ENCODE assay signal across 15 cellular contexts in genomic region chr4:144666539-144667175, GRCh38. TPM values are rescaled to one million over a fixed set of nuclear protein-coding genes. Genes with fewer than 3 reads are reported as not detected.
A peak's percentile ranks its signal among the peaks of the same experiment; 100 is the strongest.
DNase-seq lines count a peak whose midpoint lies in the region; ATAC-seq, FAIRE-seq and TF ChIP-seq lines count a peak whose summit lies in the region.
"Had no signal": no experiment of that assay in that cellular context is flagged by ENCODE, and none has a peak within 500 bp of the region (broad histone marks: within the 10 kb centered on the region; RNA-seq: fewer than 3 reads in every experiment).

No MANE protein-coding gene starts in this region.

- H3K9ac ChIP-seq in HCT116 (ENCODE audit: low read length) = no peak overlapping the region

- no peak overlapping the region for H3K27ac ChIP-seq in HCT116 (ENCODE audit: low read depth, low read length)
- no peak overlapping the region for H3K27ac ChIP-seq in tibial artery
- H3K27ac ChIP-seq: skin epidermis, testis had no signal

- peak overlapping the region; percentile 6; the same call in 1 of the 2 replicates for H3K4me2 ChIP-seq in HCT116 (ENCODE audit: low read length)

- H3K36me3 ChIP-seq in HCT116 (ENCODE audit: control insufficient read depth in 1 of 2, insufficient read depth in 2 of 2, low read length in 2 of 2) (no peaks in the 10 kb centered on the region), tibial artery (no peaks in the 10 kb centered on the region)

- no peak for FAIRE-seq in urothelium cell line (lab: Jason Lieb, UNC)

- H3K79me2 ChIP-seq in HCT116 (ENCODE audit: insufficient read depth, low read length) = no peaks in the 10 kb centered on the region

- H3K4me1 ChIP-seq in HCT116 (ENCODE audit: control insufficient read depth in 1 of 2, insufficient read depth in 2 of 2, low read length in 2 of 2) (peaks cover 0 to 10% of the 10 kb centered on the region in 2 experiments; a peak in 2 of 4 replicates), tibial artery (no peaks in the 10 kb centered on the region)
- H3K4me1 ChIP-seq: testis had no signal

- H3K9me2 ChIP-seq in HCT116 (ENCODE audit: insufficient read depth) = no peaks in the 10 kb centered on the region

- H3K27me3 ChIP-seq in HCT116 (ENCODE audit: insufficient read depth, low read length) (no peaks in the 10 kb centered on the region), tibial artery (no peaks in the 10 kb centered on the region)
- H3K27me3 ChIP-seq: testis had no signal

- no peak for TF ChIP-seq CTCF in HCT116 (IDR thresholded peaks at IDR 0.05 in 2 of 3, conservative IDR thresholded peaks at IDR 0.05 in 1 of 3; ENCODE audit: borderline replicate concordance in 1 of 3, insufficient read depth in 1 of 3, low read depth in 2 of 3, low read length in 2 of 3)
- TF ChIP-seq CTCF in astrocyte of the cerebellum (IDR thresholded peaks at IDR 0.05; ENCODE audit: low read depth, low read length, missing control alignments) = no peak
- TF ChIP-seq CTCF in tibial artery (IDR thresholded peaks at IDR 0.05) = no peak

- H3K4me3 ChIP-seq in HCT116 (replicated peaks in 1 of 2; ENCODE audit: low read depth in 1 of 2, low read length in 2 of 2) (no peak overlapping the region), astrocyte of the cerebellum (ENCODE audit: low read depth, low read length) (no peak overlapping the region), tibial artery (no peak overlapping the region)
- H3K4me3 ChIP-seq: skin epidermis, testis had no signal

- TF ChIP-seq POLR2A in HCT116 (IDR thresholded peaks at IDR 0.05; ENCODE audit: borderline replicate concordance, extremely low read depth, insufficient read depth, insufficient read length) = no peak

- no peak overlapping the region for H2AFZ ChIP-seq in HCT116 (ENCODE audit: low read depth, low read length, poor library complexity, severe bottlenecking)

- ATAC-seq in HCT116 = peak; percentile 67
- ATAC-seq in HG02610 (IDR thresholded peaks at IDR 0.05; ENCODE audit: unreplicated experiment) = no peak
- ATAC-seq: left lobe of liver had no signal

- BruUV-seq in HCT116 (replicated peaks; lab: Mats Ljungman, UMichigan) = no TSS peak

- DNase-seq in HCT116 (ENCODE audit: low read depth, low spot score) (peak; percentile 6), astrocyte of the cerebellum (ENCODE audit: low read depth) (peak; percentile 81), iris pigment epithelial cell (ENCODE audit: low read depth) (peak; percentile 57), urothelium cell line (ENCODE audit: low spot score) (peak; percentile 13), retina (no peak), tibial artery (no peak)
- DNase-seq: activated B cell treated with CpG ODN at 0.5 μM for 24 hours; activated CD8-positive, alpha-beta memory T cell treated with anti-CD3 and anti-CD28 coated beads, Interleukin-2, amount 50 U/mL, for 4 hours; activated naive CD8-positive, alpha-beta T cell treated with anti-CD3 and anti-CD28 coated beads, Interleukin-2, amount 10 ng/mL, durations not matched to agents 7 days and 5 days; Calu3; nephron progenitor cell; testis had no signal

- CTCF ChIA-PET in HCT116 (lab: Charles Lee) = no interaction called here

- POLR2A ChIA-PET in HCT116 (lab: Charles Lee) = no interaction called here

- no peak for TF ChIP-seq RAD21 in HCT116 (IDR thresholded peaks at IDR 0.05; ENCODE audit: low read depth)

- RAD21 ChIA-PET in HCT116 (lab: Charles Lee; ENCODE audit: low non-redundant PET in 1 of 2, low total read pairs in 2 of 2, uncharacterized antibody in 2 of 2, unreplicated experiment in 2 of 2) = no interaction called here

- H4K20me1 ChIP-seq in HCT116 (ENCODE audit: insufficient read depth) = no peaks in the 10 kb centered on the region

- in situ Hi-C loops in astrocyte of the cerebellum (cut with HindIII; ENCODE audit: low sequenced_read_pairs) = no loop called here

- intact Hi-C loops in HCT116 (cut with micrococcal nuclease) (no loop called here), tibial artery (cut with DNase I; ENCODE audit: low total_unique reads) (no loop called here)

- H3K9me3 ChIP-seq in HCT116 (ENCODE audit: control insufficient read depth in 1 of 2, insufficient read depth in 1 of 2, low read depth in 1 of 2, low read length in 2 of 2) (no peaks in the 10 kb centered on the region), tibial artery (no peaks in the 10 kb centered on the region)
- H3K9me3 ChIP-seq: testis had no signal

TF ChIP-seq in HCT116, 20 proteins besides CTCF, POLR2A, EP300 and RAD21:
- TF ChIP-seq SRF (IDR thresholded peaks at IDR 0.05; ENCODE audit: low read depth) = no peak
- no peak for TF ChIP-seq ZBTB33 (IDR thresholded peaks at IDR 0.05; ENCODE audit: extremely low read depth, insufficient replicate concordance, low read length)
- no peak for TF ChIP-seq ATF3 (IDR thresholded peaks at IDR 0.05)
- TF ChIP-seq EZH2phosphoT487 (IDR thresholded peaks at IDR 0.05; ENCODE audit: borderline replicate concordance) = no peak
- no peak for TF ChIP-seq ZFX (IDR thresholded peaks at IDR 0.05)
- TF ChIP-seq JUND (IDR thresholded peaks at IDR 0.05) = no peak
- no peak for TF ChIP-seq REST (IDR thresholded peaks at IDR 0.05; ENCODE audit: low read depth)
- TF ChIP-seq YY1 (IDR thresholded peaks at IDR 0.05; ENCODE audit: extremely low read depth, insufficient replicate concordance, low read depth, low read length) = no peak
- no peak for TF ChIP-seq FOSL1 (IDR thresholded peaks at IDR 0.05; ENCODE audit: low read depth)
- TF ChIP-seq ZNF274 (IDR thresholded peaks at IDR 0.05; ENCODE audit: low read depth, low read length) = no peak
- no peak for TF ChIP-seq SIN3A (IDR thresholded peaks at IDR 0.05; ENCODE audit: low read depth)
- no peak for TF ChIP-seq EZH2 (IDR thresholded peaks at IDR 0.05)
- TF ChIP-seq CEBPB (IDR thresholded peaks at IDR 0.05; ENCODE audit: low read depth) = no peak
- TF ChIP-seq EGR1 (IDR thresholded peaks at IDR 0.05; ENCODE audit: low read depth) = no peak
- no peak for TF ChIP-seq CBX3 (IDR thresholded peaks at IDR 0.05; ENCODE audit: low read depth)
- TF ChIP-seq TCF7L2 (IDR thresholded peaks at IDR 0.05; ENCODE audit: borderline replicate concordance, extremely low read depth, insufficient read depth, insufficient read length) = no peak

RNA-seq across cellular contexts. Expression of gene HHIP, which starts 20.7 kb away (rescaled TPM):
- not detected for total RNA-seq in HCT116 (2021; ENCODE audit: unreplicated experiment)
- polyA plus RNA-seq in HCT116 (2012) = 0.05 TPM in 1 of 2 replicates, not detected in the other
- total RNA-seq: activated B cell treated with CpG ODN at 0.5 μM for 24 hours; activated naive CD8-positive, alpha-beta T cell treated with anti-CD3 and anti-CD28 coated beads, Interleukin-2, amount 10 ng/mL, durations not matched to agents 7 days and 5 days had no signal

Comparison
In these comparisons a context has a peak if more than half of its experiments do, and no peak if none do; other contexts are left out.
1. DNase-seq: peak in HCT116 (single experiment), astrocyte of the cerebellum (single experiment), iris pigment epithelial cell (single experiment) and urothelium cell line (single experiment); none in retina (single experiment) and tibial artery (0 of 2).